Comparison of ENCODE assay signal across 1 cellular context in genomic region chr19:39740395-39740794, GRCh38.
TF ChIP-seq lines count a peak whose summit lies in the region.

No MANE protein-coding gene starts in this region.

TF ChIP-seq in GM12891, 5 proteins besides CTCF, POLR2A, EP300 and RAD21:
- TF ChIP-seq POLR2AphosphoS5 (IDR thresholded peaks at IDR 0.05; ENCODE audit: low read depth, low read length) = no peak
- TF ChIP-seq SPI1 (IDR thresholded peaks at IDR 0.05; ENCODE audit: low read depth, low read length) = no peak
- TF ChIP-seq TAF1 (IDR thresholded peaks at IDR 0.05; ENCODE audit: low read depth, low read length) = no peak
- no peak for TF ChIP-seq POU2F2 (IDR thresholded peaks at IDR 0.05; ENCODE audit: low read depth, low read length)
- no peak for TF ChIP-seq PAX5 (IDR thresholded peaks at IDR 0.05; ENCODE audit: insufficient read depth, low read length, severe bottlenecking)
